In the genomic region with DNA sequence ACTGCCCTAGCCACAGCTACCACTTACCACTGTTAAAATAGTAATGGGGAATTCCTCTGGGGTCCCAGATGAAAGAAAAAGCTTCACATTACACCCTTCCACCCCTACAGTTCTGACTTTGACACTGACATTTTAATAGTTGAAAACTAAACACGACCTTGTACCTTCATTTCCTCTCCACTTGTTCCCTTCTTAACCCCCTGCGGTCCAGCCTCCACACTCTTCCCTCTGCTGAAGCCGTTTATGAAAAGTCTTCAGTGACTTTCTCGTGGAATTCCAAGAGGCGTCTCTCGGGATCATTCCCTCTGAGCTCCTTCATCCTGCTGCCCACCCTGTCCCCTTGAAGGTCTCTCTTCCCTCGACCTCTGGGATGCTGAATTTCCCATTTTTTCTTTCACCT, we compare ENCODE assay signal across 27 cellular contexts.
"Had no signal": no experiment of that assay in that cellular context is flagged by ENCODE, and none has a peak within 500 bp of the region (broad histone marks: within the 10 kb centered on the region; RNA-seq: fewer than 3 reads in every experiment).

No MANE protein-coding gene starts in this region.

- FAIRE-seq: endothelial cell of umbilical vein, kidney had no signal

- H3K4me3 Mint-ChIP-seq: dendritic cell treated with granulocyte-macrophage colony-stimulating factor and Interleukin-4, amounts not matched to agents 40 ng/mL and 50 ng/mL, for 4 days; memory B cell; naive thymus-derived CD4-positive, alpha-beta T cell; nephron; stimulated activated naive B cell treated with anti-CD40 and anti-IgM and Interleukin-4, amounts not matched to agents 10 μg/mL and 1 μg/mL and 100 μg/mL, for 72 hours; stimulated activated naive CD8-positive, alpha-beta T cell treated with anti-CD3 and anti-CD28 coated beads, Interleukin-15, Interleukin-2, amounts not matched to agents 100 ng/mL and 50 ng/mL, for 24 hours had no signal

- H3K79me2 ChIP-seq: hepatocyte had no signal

- H3K27ac ChIP-seq: colonic mucosa, esophagus muscularis mucosa, foreskin keratinocyte, gastroesophageal sphincter, heart left ventricle, hepatocyte, psoas muscle, skin epidermis, spleen, transverse colon, upper lobe of right lung, uterus had no signal

- H3K4me1 ChIP-seq: colonic mucosa, esophagus muscularis mucosa, foreskin keratinocyte, gastroesophageal sphincter, psoas muscle, spleen, upper lobe of right lung, uterus had no signal

- H3K4me2 ChIP-seq: hepatocyte had no signal

- H3K9me3 ChIP-seq: colonic mucosa, esophagus muscularis mucosa, gastroesophageal sphincter, heart left ventricle, psoas muscle, spleen, transverse colon, upper lobe of right lung, uterus had no signal

- H3K36me3 ChIP-seq: colonic mucosa, upper lobe of right lung, uterus had no signal

- H3K27me3 Mint-ChIP-seq: dendritic cell treated with granulocyte-macrophage colony-stimulating factor and Interleukin-4, amounts not matched to agents 40 ng/mL and 50 ng/mL, for 4 days; memory B cell; naive thymus-derived CD4-positive, alpha-beta T cell; stimulated activated naive B cell treated with anti-CD40 and anti-IgM and Interleukin-4, amounts not matched to agents 10 μg/mL and 1 μg/mL and 100 μg/mL, for 72 hours; stimulated activated naive CD8-positive, alpha-beta T cell treated with anti-CD3 and anti-CD28 coated beads, Interleukin-15, Interleukin-2, amounts not matched to agents 100 ng/mL and 50 ng/mL, for 24 hours had no signal

- H3K27ac Mint-ChIP-seq: dendritic cell treated with granulocyte-macrophage colony-stimulating factor and Interleukin-4, amounts not matched to agents 40 ng/mL and 50 ng/mL, for 4 days; memory B cell; naive thymus-derived CD4-positive, alpha-beta T cell; nephron; stimulated activated naive B cell treated with anti-CD40 and anti-IgM and Interleukin-4, amounts not matched to agents 10 μg/mL and 1 μg/mL and 100 μg/mL, for 72 hours; stimulated activated naive CD8-positive, alpha-beta T cell treated with anti-CD3 and anti-CD28 coated beads, Interleukin-15, Interleukin-2, amounts not matched to agents 100 ng/mL and 50 ng/mL, for 24 hours had no signal

- ATAC-seq: foreskin keratinocyte; gastroesophageal sphincter; heart left ventricle; left lobe of liver; naive thymus-derived CD4-positive, alpha-beta T cell; psoas muscle; right cardiac atrium; stimulated activated naive B cell treated with anti-CD40 and anti-IgM and Interleukin-4, amounts not matched to agents 10 μg/mL and 1 μg/mL and 100 μg/mL, for 72 hours; upper lobe of right lung had no signal

- DNase-seq: colonic mucosa; effector CD8-positive, alpha-beta T cell; foreskin keratinocyte; heart left ventricle; kidney; midbrain; naive thymus-derived CD4-positive, alpha-beta T cell; nucleus accumbens; psoas muscle; right cardiac atrium; spleen; stimulated activated CD4-positive, alpha-beta T cell treated with anti-CD3 and anti-CD28 coated beads, Interleukin-4, amount 100 ng/mL, for 4 hours; stimulated activated naive B cell treated with anti-CD40 and anti-IgM and Interleukin-4, amounts not matched to agents 10 μg/mL and 1 μg/mL and 100 μg/mL, for 72 hours; transverse colon; upper lobe of right lung; uterus had no signal

- H3K27me3 ChIP-seq: colonic mucosa, esophagus muscularis mucosa, foreskin keratinocyte, gastroesophageal sphincter, heart left ventricle, hepatocyte, spleen, transverse colon, upper lobe of right lung, uterus had no signal

- H3K4me1 Mint-ChIP-seq: memory B cell had no signal

- H3K4me3 ChIP-seq: colonic mucosa, esophagus muscularis mucosa, gastroesophageal sphincter, heart left ventricle, hepatocyte, lung, psoas muscle, skin epidermis, spleen, transverse colon, upper lobe of right lung, uterus had no signal

- H2AFZ ChIP-seq: hepatocyte had no signal
